ENCODE assay signal across 1 cellular context in genomic region chr3:42804113-42804830, GRCh38.
TF ChIP-seq lines count a peak whose summit lies in the region.

TSS of gene HIGD1A (minus strand) at chr3:42804490. CDS start at chr3:42794253, 10,237 bp downstream.

TF ChIP-seq in GM12878, 131 proteins besides CTCF, POLR2A, EP300 and RAD21 (continued from another document):
- TF ChIP-seq SP1 (IDR thresholded peaks at IDR 0.05; ENCODE audit: low read depth, low read length), result peak; percentile 83
- 0 out of 2 replicates have a peak, but pooled peaks have one; percentile 88 for TF ChIP-seq HDGF (IDR thresholded peaks at IDR 0.05)
- TF ChIP-seq RB1 (IDR thresholded peaks at IDR 0.05; ENCODE audit: borderline replicate concordance), result peak; percentile 80; the same call in 1 of the 2 replicates
- no peak for TF ChIP-seq MEF2A (IDR thresholded peaks at IDR 0.05; ENCODE audit: insufficient read depth, low read depth, low read length)
- peak in 1 of 2 experiments; percentile 51; a peak in 1 of 3 replicates for TF ChIP-seq EGR1 (IDR thresholded peaks at IDR 0.05; ENCODE audit: borderline replicate concordance in 1 of 2, low read depth in 2 of 2, low read length in 2 of 2)
- TF ChIP-seq SIN3A (IDR thresholded peaks at IDR 0.05; ENCODE audit: low read depth, low read length), result 0 out of 2 replicates have a peak, but pooled peaks have one; percentile 58
- no peak for TF ChIP-seq SUZ12 (IDR thresholded peaks at IDR 0.05; ENCODE audit: unreplicated experiment)
- peak; percentile 20; the same call in 1 of the 2 replicates for TF ChIP-seq BACH1 (IDR thresholded peaks at IDR 0.05; ENCODE audit: borderline replicate concordance)
- peak; percentile 30; the same call in 1 of the 2 replicates for TF ChIP-seq TCF12 (IDR thresholded peaks at IDR 0.05; ENCODE audit: low read depth, low read length)
- TF ChIP-seq TAF1 (IDR thresholded peaks at IDR 0.05; ENCODE audit: borderline replicate concordance, low read depth, low read length), result peak; percentile 79; the same call in 1 of the 2 replicates
- peak; percentile 66 for TF ChIP-seq NBN (IDR thresholded peaks at IDR 0.05)
- TF ChIP-seq POLR2AphosphoS5 (IDR thresholded peaks at IDR 0.05; ENCODE audit: low read length), result peak; percentile 91
- TF ChIP-seq RELA (IDR thresholded peaks at IDR 0.05; ENCODE audit: borderline replicate concordance, partially characterized antibody), result peak; percentile 29
- TF ChIP-seq, protein P1, sequence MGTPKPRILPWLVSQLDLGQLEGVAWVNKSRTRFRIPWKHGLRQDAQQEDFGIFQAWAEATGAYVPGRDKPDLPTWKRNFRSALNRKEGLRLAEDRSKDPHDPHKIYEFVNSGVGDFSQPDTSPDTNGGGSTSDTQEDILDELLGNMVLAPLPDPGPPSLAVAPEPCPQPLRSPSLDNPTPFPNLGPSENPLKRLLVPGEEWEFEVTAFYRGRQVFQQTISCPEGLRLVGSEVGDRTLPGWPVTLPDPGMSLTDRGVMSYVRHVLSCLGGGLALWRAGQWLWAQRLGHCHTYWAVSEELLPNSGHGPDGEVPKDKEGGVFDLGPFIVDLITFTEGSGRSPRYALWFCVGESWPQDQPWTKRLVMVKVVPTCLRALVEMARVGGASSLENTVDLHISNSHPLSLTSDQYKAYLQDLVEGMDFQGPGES (IDR thresholded peaks at IDR 0.05), result peak; percentile 69
- TF ChIP-seq MYB (IDR thresholded peaks at IDR 0.05; ENCODE audit: borderline replicate concordance, low read depth, low read length), result no peak
- TF ChIP-seq RAD51 (IDR thresholded peaks at IDR 0.05), result no peak
- no peak for TF ChIP-seq TCF3 (IDR thresholded peaks at IDR 0.05; ENCODE audit: borderline replicate concordance, insufficient read depth, low read depth, low read length)
- peak; percentile 41; the same call in 1 of the 2 replicates for TF ChIP-seq IKZF1 (conservative IDR thresholded peaks at IDR 0.05)
- TF ChIP-seq LARP7 (IDR thresholded peaks at IDR 0.05), result peak; percentile 61
- peak; percentile 83 for TF ChIP-seq CREB1 (IDR thresholded peaks at IDR 0.05; ENCODE audit: low read depth)
- peak; percentile 34; the same call in 1 of the 2 replicates for TF ChIP-seq ESRRA (IDR thresholded peaks at IDR 0.05; ENCODE audit: low read length)
- no peak for TF ChIP-seq KAT2A (conservative IDR thresholded peaks at IDR 0.05; ENCODE audit: control insufficient read depth, low read depth, low read length)
- no peak for TF ChIP-seq SMC3 (IDR thresholded peaks at IDR 0.05; ENCODE audit: borderline replicate concordance, low read length)
- peak; percentile 52; the same call in 1 of the 2 replicates for TF ChIP-seq MLLT1 (IDR thresholded peaks at IDR 0.05)
- peak; percentile 58 for TF ChIP-seq KLF5 (IDR thresholded peaks at IDR 0.05; ENCODE audit: partially characterized antibody)
- peak; percentile 59 for TF ChIP-seq MAX (IDR thresholded peaks at IDR 0.05; ENCODE audit: low read depth, low read length)
- peak; percentile 66 for TF ChIP-seq POLR2AphosphoS2 (IDR thresholded peaks at IDR 0.05; ENCODE audit: low read depth, low read length)
- TF ChIP-seq, protein P2, sequence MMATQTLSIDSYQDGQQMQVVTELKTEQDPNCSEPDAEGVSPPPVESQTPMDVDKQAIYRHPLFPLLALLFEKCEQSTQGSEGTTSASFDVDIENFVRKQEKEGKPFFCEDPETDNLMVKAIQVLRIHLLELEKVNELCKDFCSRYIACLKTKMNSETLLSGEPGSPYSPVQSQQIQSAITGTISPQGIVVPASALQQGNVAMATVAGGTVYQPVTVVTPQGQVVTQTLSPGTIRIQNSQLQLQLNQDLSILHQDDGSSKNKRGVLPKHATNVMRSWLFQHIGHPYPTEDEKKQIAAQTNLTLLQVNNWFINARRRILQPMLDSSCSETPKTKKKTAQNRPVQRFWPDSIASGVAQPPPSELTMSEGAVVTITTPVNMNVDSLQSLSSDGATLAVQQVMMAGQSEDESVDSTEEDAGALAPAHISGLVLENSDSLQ (IDR thresholded peaks at IDR 0.05), result peak; percentile 76
- TF ChIP-seq BHLHE40 (IDR thresholded peaks at IDR 0.05; ENCODE audit: borderline replicate concordance in 1 of 2, low read depth in 2 of 2, low read length in 1 of 2), result peak; percentile 84 to 94
- TF ChIP-seq IKZF2 (IDR thresholded peaks at IDR 0.05), result peak in 1 of 2 experiments; percentile 32; a peak in 2 of 4 replicates
- peak; percentile 87 for TF ChIP-seq RFX5 (IDR thresholded peaks at IDR 0.05; ENCODE audit: low read depth, low read length)
- TF ChIP-seq NRF1 (conservative IDR thresholded peaks at IDR 0.05; ENCODE audit: low read depth, low read length), result peak; percentile 48
- no peak for TF ChIP-seq PML (IDR thresholded peaks at IDR 0.05; ENCODE audit: low read length)
- TF ChIP-seq RELB (IDR thresholded peaks at IDR 0.05; ENCODE audit: low read depth), result peak; percentile 35; the same call in 1 of the 2 replicates
- 0 out of 2 replicates have a peak, but pooled peaks have one; percentile 28 for TF ChIP-seq ZBED1 (IDR thresholded peaks at IDR 0.05; ENCODE audit: borderline replicate concordance)
- TF ChIP-seq CHD1 (IDR thresholded peaks at IDR 0.05; ENCODE audit: low read depth, low read length), result 0 out of 2 replicates have a peak, but pooled peaks have one; percentile 71
- TF ChIP-seq NR2F1 (conservative IDR thresholded peaks at IDR 0.05), result 0 out of 2 replicates have a peak, but pooled peaks have one; percentile 4
- TF ChIP-seq, protein P3, sequence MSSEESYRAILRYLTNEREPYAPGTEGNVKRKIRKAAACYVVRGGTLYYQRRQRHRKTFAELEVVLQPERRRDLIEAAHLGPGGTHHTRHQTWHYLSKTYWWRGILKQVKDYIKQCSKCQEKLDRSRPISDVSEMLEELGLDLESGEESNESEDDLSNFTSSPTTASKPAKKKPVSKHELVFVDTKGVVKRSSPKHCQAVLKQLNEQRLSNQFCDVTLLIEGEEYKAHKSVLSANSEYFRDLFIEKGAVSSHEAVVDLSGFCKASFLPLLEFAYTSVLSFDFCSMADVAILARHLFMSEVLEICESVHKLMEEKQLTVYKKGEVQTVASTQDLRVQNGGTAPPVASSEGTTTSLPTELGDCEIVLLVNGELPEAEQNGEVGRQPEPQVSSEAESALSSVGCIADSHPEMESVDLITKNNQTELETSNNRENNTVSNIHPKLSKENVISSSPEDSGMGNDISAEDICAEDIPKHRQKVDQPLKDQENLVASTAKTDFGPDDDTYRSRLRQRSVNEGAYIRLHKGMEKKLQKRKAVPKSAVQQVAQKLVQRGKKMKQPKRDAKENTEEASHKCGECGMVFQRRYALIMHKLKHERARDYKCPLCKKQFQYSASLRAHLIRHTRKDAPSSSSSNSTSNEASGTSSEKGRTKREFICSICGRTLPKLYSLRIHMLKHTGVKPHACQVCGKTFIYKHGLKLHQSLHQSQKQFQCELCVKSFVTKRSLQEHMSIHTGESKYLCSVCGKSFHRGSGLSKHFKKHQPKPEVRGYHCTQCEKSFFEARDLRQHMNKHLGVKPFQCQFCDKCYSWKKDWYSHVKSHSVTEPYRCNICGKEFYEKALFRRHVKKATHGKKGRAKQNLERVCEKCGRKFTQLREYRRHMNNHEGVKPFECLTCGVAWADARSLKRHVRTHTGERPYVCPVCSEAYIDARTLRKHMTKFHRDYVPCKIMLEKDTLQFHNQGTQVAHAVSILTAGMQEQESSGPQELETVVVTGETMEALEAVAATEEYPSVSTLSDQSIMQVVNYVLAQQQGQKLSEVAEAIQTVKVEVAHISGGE (CRISPR knock-in tag; IDR thresholded peaks at IDR 0.05), result no peak
